ENCODE assay signal across 13 cellular contexts in genomic region chr19:49432141-49433073, GRCh38. TPM values are rescaled to one million over a fixed set of nuclear protein-coding genes. Genes with fewer than 3 reads are reported as not detected.
DNase-seq lines count a peak whose midpoint lies in the region; ATAC-seq and TF ChIP-seq lines count a peak whose summit lies in the region.
"Had no signal": no experiment of that assay in that cellular context is flagged by ENCODE, and none has a peak within 500 bp of the region (broad histone marks: within the 10 kb centered on the region; RNA-seq: fewer than 3 reads in every experiment).

No MANE protein-coding gene starts in this region.

- no peaks in the 10 kb centered on the region for H3K36me3 ChIP-seq in HUES64 (ENCODE audit: insufficient read depth, low read length)
- H3K36me3 ChIP-seq in endodermal cell (ENCODE audit: control insufficient read depth, insufficient read depth, low read length), result no peaks in the 10 kb centered on the region
- no peaks in the 10 kb centered on the region for H3K36me3 ChIP-seq in naive thymus-derived CD4-positive, alpha-beta T cell (ENCODE audit: control insufficient read depth in 2 of 3, insufficient read depth in 3 of 3, low read length in 3 of 3)
- H3K36me3 ChIP-seq: left ventricle myocardium inferior had no signal

- H3K36me3 Mint-ChIP-seq in activated CD4-positive, alpha-beta T cell treated with anti-CD3 and anti-CD28 coated beads, Interleukin-2, amount 10 ng/mL, durations not matched to agents 24 days and 14 days (ENCODE audit: low read depth), result no peaks in the 10 kb centered on the region
- H3K36me3 Mint-ChIP-seq in endodermal cell (ENCODE audit: low read depth), result peaks cover 4% of the 10 kb centered on the region
- peaks cover 0 to 2% (median 0%) of the 10 kb centered on the region in 5 donors for H3K36me3 Mint-ChIP-seq in naive thymus-derived CD4-positive, alpha-beta T cell

- H3K27me3 ChIP-seq in HUES64 (ENCODE audit: insufficient read depth, low read length) (peaks cover 79% of the 10 kb centered on the region), endodermal cell (ENCODE audit: control insufficient read depth, insufficient read depth, low read length, poor library complexity, severe bottlenecking) (peaks cover 100% of the 10 kb centered on the region)
- peaks cover 9 to 47% of the 10 kb centered on the region in 2 donors for H3K27me3 ChIP-seq in naive thymus-derived CD4-positive, alpha-beta T cell (ENCODE audit: control insufficient read depth in 2 of 2, insufficient read depth in 2 of 2, low read length in 2 of 2)

- H3K9ac ChIP-seq in HUES64 (ENCODE audit: low read depth, low read length), result no peak overlapping the region
- no peak overlapping the region for H3K9ac ChIP-seq in endodermal cell (ENCODE audit: extremely low read depth, low read length, poor library complexity, severe bottlenecking)

- DNase-seq in activated CD4-positive, alpha-beta T cell treated with anti-CD3 and anti-CD28 coated beads, Interleukin-2, amount 10 ng/mL, durations not matched to agents 24 days and 14 days, result peak; percentile 81
- no peak for DNase-seq in activated CD4-positive, alpha-beta T cell treated with anti-CD3 and anti-CD28 coated beads, Interleukin-2, amount 50 U/mL, for 4 hours
- DNase-seq in endodermal cell (peak; percentile 91), lower leg skin (ENCODE audit: low spot score in 2 of 2) (no peak), HuH-7 (ENCODE audit: low spot score) (no peak)
- DNase-seq in naive thymus-derived CD4-positive, alpha-beta T cell, result peak in 1 of 9 donors; percentile 19
- DNase-seq: left ventricle myocardium inferior, NCI-H2107 had no signal

- H3K27ac Mint-ChIP-seq in activated CD4-positive, alpha-beta T cell treated with anti-CD3 and anti-CD28 coated beads, Interleukin-2, amount 10 ng/mL, durations not matched to agents 24 days and 14 days, result no peak overlapping the region
- no peak overlapping the region for H3K27ac Mint-ChIP-seq in endodermal cell
- peak overlapping the region in 3 of 9 donors; percentile 13 to 32 (median 26) for H3K27ac Mint-ChIP-seq in naive thymus-derived CD4-positive, alpha-beta T cell

- H3K4me3 ChIP-seq in HUES64 (ENCODE audit: low read length), result peak overlapping the region; percentile 59
- no peak overlapping the region for H3K4me3 ChIP-seq in endodermal cell (ENCODE audit: low read length)
- H3K4me3 ChIP-seq in naive thymus-derived CD4-positive, alpha-beta T cell (ENCODE audit: low read length), result no peak overlapping the region
- no peak overlapping the region for H3K4me3 ChIP-seq in lower leg skin (ENCODE audit: low read depth, poor library complexity, severe bottlenecking)
- H3K4me3 ChIP-seq: left ventricle myocardium inferior had no signal

- TF ChIP-seq CTCF in endodermal cell (conservative IDR thresholded peaks at IDR 0.05) (no peak), lower leg skin (IDR thresholded peaks at IDR 0.05) (no peak)

- H3K9me3 ChIP-seq in HUES64 (ENCODE audit: insufficient read depth, low read depth, low read length), result no peaks in the 10 kb centered on the region
- no peaks in the 10 kb centered on the region for H3K9me3 ChIP-seq in endodermal cell (ENCODE audit: control insufficient read depth, low read length)
- H3K9me3 ChIP-seq in naive thymus-derived CD4-positive, alpha-beta T cell (ENCODE audit: control insufficient read depth in 2 of 3, low read length in 3 of 3), result no peaks in the 10 kb centered on the region
- H3K9me3 ChIP-seq: left ventricle myocardium inferior had no signal

- no peak for TF ChIP-seq POLR2A in lower leg skin (IDR thresholded peaks at IDR 0.05)

- H3K4me1 ChIP-seq in HUES64 (ENCODE audit: insufficient read depth, low read length) (peaks cover 6% of the 10 kb centered on the region; the same call in 1 of the 2 replicates), endodermal cell (ENCODE audit: control insufficient read depth, insufficient read depth, low read length) (no peaks in the 10 kb centered on the region)
- peaks cover 7 to 36% of the 10 kb centered on the region in 2 donors for H3K4me1 ChIP-seq in naive thymus-derived CD4-positive, alpha-beta T cell (ENCODE audit: control insufficient read depth in 2 of 2, insufficient read depth in 2 of 2, low read length in 2 of 2)

- POLR2A ChIA-PET in naive thymus-derived CD4-positive, alpha-beta T cell (lab: Charles Lee), result interaction anchor here (0.6 to 1.1 kb wide), 2 partner anchors 41 to 97 kb away, joined by 3 to 4 read pairs; partner anchors contain the start of gene CD37

- peak; percentile 45 for ATAC-seq in naive thymus-derived CD4-positive, alpha-beta T cell
- no peak for ATAC-seq in HG02588 (IDR thresholded peaks at IDR 0.05; ENCODE audit: unreplicated experiment)

- WGBS in HUES64, result 7% methylated on average over 63 of the region's 63 CpGs
- 16 to 21% methylated on average over 45 to 63 of the region's 63 CpGs for WGBS in endodermal cell (ENCODE audit: insufficient coverage in 1 of 2, insufficient read length in 1 of 2), 2 experiments
- WGBS in lower leg skin, 2 donors, result 24 to 27% methylated on average over 54 to 61 of the region's 63 CpGs

- H3K4me1 Mint-ChIP-seq in activated CD4-positive, alpha-beta T cell treated with anti-CD3 and anti-CD28 coated beads, Interleukin-2, amount 10 ng/mL, durations not matched to agents 24 days and 14 days, result peaks cover 43% of the 10 kb centered on the region
- H3K4me1 Mint-ChIP-seq in endodermal cell, result peaks cover 7% of the 10 kb centered on the region
- H3K4me1 Mint-ChIP-seq in naive thymus-derived CD4-positive, alpha-beta T cell, result peaks cover 28 to 48% (median 33%) of the 10 kb centered on the region in 7 donors

- CTCF ChIA-PET in naive thymus-derived CD4-positive, alpha-beta T cell (lab: Charles Lee), result no interaction called here

- peaks cover 85% of the 10 kb centered on the region for H3K27me3 Mint-ChIP-seq in activated CD4-positive, alpha-beta T cell treated with anti-CD3 and anti-CD28 coated beads, Interleukin-2, amount 10 ng/mL, durations not matched to agents 24 days and 14 days
- peaks cover 98% of the 10 kb centered on the region for H3K27me3 Mint-ChIP-seq in endodermal cell (ENCODE audit: insufficient read depth)
- peaks cover 79 to 96% (median 84%) of the 10 kb centered on the region in 5 donors for H3K27me3 Mint-ChIP-seq in naive thymus-derived CD4-positive, alpha-beta T cell

- H3K27ac ChIP-seq in HUES64 (ENCODE audit: low read depth, low read length), result no peak overlapping the region
- H3K27ac ChIP-seq in endodermal cell (ENCODE audit: low read depth, low read length), result no peak overlapping the region
- no peak overlapping the region for H3K27ac ChIP-seq in naive thymus-derived CD4-positive, alpha-beta T cell (ENCODE audit: low read depth, low read length)
- H3K27ac ChIP-seq: left ventricle myocardium inferior had no signal

- intact Hi-C loops in activated CD4-positive, alpha-beta T cell treated with anti-CD3 and anti-CD28 coated beads, Interleukin-2, amount 10 ng/mL, durations not matched to agents 24 days and 14 days (cut with micrococcal nuclease), result no loop called here
- intact Hi-C loops in naive thymus-derived CD4-positive, alpha-beta T cell (cut with micrococcal nuclease), result loop anchor here in 1 of 2 donors (1.0 kb wide), 1 partner anchor 11 kb away; no protein-coding TSS in a partner anchor
- intact Hi-C loops in lower leg skin (cut with DNase I; ENCODE audit: low total_unique reads), result no loop called here

- H3K9me3 Mint-ChIP-seq in activated CD4-positive, alpha-beta T cell treated with anti-CD3 and anti-CD28 coated beads, Interleukin-2, amount 10 ng/mL, durations not matched to agents 24 days and 14 days, result no peaks in the 10 kb centered on the region
- H3K9me3 Mint-ChIP-seq in endodermal cell, result peaks cover 19% of the 10 kb centered on the region
- peaks cover 0 to 5% (median 0%) of the 10 kb centered on the region in 11 donors for H3K9me3 Mint-ChIP-seq in naive thymus-derived CD4-positive, alpha-beta T cell

- H3K4me3 Mint-ChIP-seq in activated CD4-positive, alpha-beta T cell treated with anti-CD3 and anti-CD28 coated beads, Interleukin-2, amount 10 ng/mL, durations not matched to agents 24 days and 14 days, result peak overlapping the region; percentile 19
- H3K4me3 Mint-ChIP-seq in endodermal cell, result peak overlapping the region; percentile 39
- H3K4me3 Mint-ChIP-seq in naive thymus-derived CD4-positive, alpha-beta T cell, result peak overlapping the region in 6 of 10 donors; percentile 11 to 68 (median 32)

RNA-seq across cellular contexts. Expression of gene GFY, which starts 7.2 kb away (rescaled TPM):
- total RNA-seq in activated CD4-positive, alpha-beta T cell treated with anti-CD3 and anti-CD28 coated beads, Interleukin-2, amount 10 ng/mL, durations not matched to agents 24 days and 14 days, result not detected in 2 replicates
- 0.35 TPM for polyA plus RNA-seq in HUES64 (2013, experiment 1 of 2)
- 1.3 TPM for polyA plus RNA-seq in HUES64 (2013, experiment 2 of 2)
- total RNA-seq in endodermal cell (under 1 TPM in 1 of 2 donors, not detected in 1; 0.18 TPM), lower leg skin (not detected)
- polyA plus RNA-seq in endodermal cell (2013, experiment 1 of 2), result 0.53 TPM
- polyA plus RNA-seq in endodermal cell (2013, experiment 2 of 2), result 0.41 TPM
- total RNA-seq in naive thymus-derived CD4-positive, alpha-beta T cell, result not detected
- not detected for polyA plus RNA-seq in naive thymus-derived CD4-positive, alpha-beta T cell
- total RNA-seq: fibroblast of villous mesenchyme, omental fat pad had no signal
- polyA plus RNA-seq: adipose tissue had no signal

RNA-seq across cellular contexts. Expression of gene SLC17A7, which starts 8.9 kb away (rescaled TPM):
- 0.12 and 0.54 TPM in 2 replicates for total RNA-seq in activated CD4-positive, alpha-beta T cell treated with anti-CD3 and anti-CD28 coated beads, Interleukin-2, amount 10 ng/mL, durations not matched to agents 24 days and 14 days
- 0.85 TPM for polyA plus RNA-seq in HUES64 (2013, experiment 1 of 2)
- 1.3 TPM for polyA plus RNA-seq in HUES64 (2013, experiment 2 of 2)
- total RNA-seq in endodermal cell (under 1 TPM; 0.22 to 0.33 TPM), lower leg skin (1 to 10 TPM in 2 of 4 donors, under 1 TPM in 2; 0.38 to 1.4 (median 0.97) TPM)
- 1.00 TPM for polyA plus RNA-seq in endodermal cell (2013, experiment 1 of 2)
- polyA plus RNA-seq in endodermal cell (2013, experiment 2 of 2), result 1.1 TPM
- total RNA-seq in naive thymus-derived CD4-positive, alpha-beta T cell, result under 1 TPM in 2 of 5 experiments, not detected in 3; 0.12 to 0.22 TPM
- polyA plus RNA-seq in naive thymus-derived CD4-positive, alpha-beta T cell, result not detected
- total RNA-seq: fibroblast of villous mesenchyme had no signal

RNA-seq across cellular contexts. Expression of gene PTH2, which starts 9.2 kb away (rescaled TPM):
- not detected in 2 replicates for total RNA-seq in activated CD4-positive, alpha-beta T cell treated with anti-CD3 and anti-CD28 coated beads, Interleukin-2, amount 10 ng/mL, durations not matched to agents 24 days and 14 days
- not detected for polyA plus RNA-seq in HUES64 (2013, experiment 1 of 2)
- not detected for polyA plus RNA-seq in HUES64 (2013, experiment 2 of 2)
- total RNA-seq in endodermal cell (not detected), lower leg skin (not detected)
- polyA plus RNA-seq in endodermal cell (2013, experiment 1 of 2), result 0.64 TPM
- 0.79 TPM for polyA plus RNA-seq in endodermal cell (2013, experiment 2 of 2)
- total RNA-seq in naive thymus-derived CD4-positive, alpha-beta T cell, result not detected
- not detected for polyA plus RNA-seq in naive thymus-derived CD4-positive, alpha-beta T cell
- total RNA-seq: fibroblast of villous mesenchyme, left ventricle myocardium inferior, omental fat pad had no signal
- polyA plus RNA-seq: adipose tissue had no signal

RNA-seq across cellular contexts. Expression of gene PIH1D1, which starts 19.2 kb away (rescaled TPM):
- 134 and 135 TPM in 2 replicates for total RNA-seq in activated CD4-positive, alpha-beta T cell treated with anti-CD3 and anti-CD28 coated beads, Interleukin-2, amount 10 ng/mL, durations not matched to agents 24 days and 14 days
- polyA plus RNA-seq in HUES64 (2013, experiment 1 of 2), result 103 TPM
- 110 TPM for polyA plus RNA-seq in HUES64 (2013, experiment 2 of 2)
- 100 to 1,000 TPM; 128 to 133 TPM for total RNA-seq in endodermal cell
- polyA plus RNA-seq in endodermal cell (2013, experiment 1 of 2), result 100 TPM
- polyA plus RNA-seq in endodermal cell (2013, experiment 2 of 2), result 90.8 TPM
- 100 to 1,000 TPM; 136 to 183 (median 159) TPM for total RNA-seq in naive thymus-derived CD4-positive, alpha-beta T cell
- polyA plus RNA-seq in naive thymus-derived CD4-positive, alpha-beta T cell, result 10 to 100 TPM; 62.7 to 91.8 TPM
- total RNA-seq in lower leg skin, result 100 to 1,000 TPM in 3 of 4 donors, 10 to 100 TPM in 1; 79.6 to 144 (median 118) TPM

RNA-seq across cellular contexts. Expression of gene ALDH16A1, which starts 20.6 kb away (rescaled TPM):
- total RNA-seq in activated CD4-positive, alpha-beta T cell treated with anti-CD3 and anti-CD28 coated beads, Interleukin-2, amount 10 ng/mL, durations not matched to agents 24 days and 14 days, result 27.2 and 28.4 TPM in 2 replicates
- 43.5 TPM for polyA plus RNA-seq in HUES64 (2013, experiment 1 of 2)
- 25.8 TPM for polyA plus RNA-seq in HUES64 (2013, experiment 2 of 2)
- total RNA-seq in endodermal cell (10 to 100 TPM; 52.8 to 57.1 TPM), lower leg skin (10 to 100 TPM; 26.6 to 47.2 (median 42.6) TPM)
- polyA plus RNA-seq in endodermal cell (2013, experiment 1 of 2), result 27.4 TPM
- 32.6 TPM for polyA plus RNA-seq in endodermal cell (2013, experiment 2 of 2)
- 10 to 100 TPM; 27.6 to 38.1 (median 33.3) TPM for total RNA-seq in naive thymus-derived CD4-positive, alpha-beta T cell
- polyA plus RNA-seq in naive thymus-derived CD4-positive, alpha-beta T cell, result 10 to 100 TPM; 28.3 to 37.8 TPM

Comparison
In these comparisons a context has a peak if more than half of its experiments do, and no peak if none do; other contexts are left out.
1. DNase-seq: peak in activated CD4-positive, alpha-beta T cell treated with anti-CD3 and anti-CD28 coated beads, Interleukin-2, amount 10 ng/mL, durations not matched to agents 24 days and 14 days (single experiment) and endodermal cell (single experiment); none in activated CD4-positive, alpha-beta T cell treated with anti-CD3 and anti-CD28 coated beads, Interleukin-2, amount 50 U/mL, for 4 hours (0 of 2), lower leg skin (0 of 2) and HuH-7 (single experiment).
2. Peak in every context shown above with its lines, with median percentiles within 50 percentile points of each other: H3K4me3 Mint-ChIP-seq.